In the genomic region with DNA sequence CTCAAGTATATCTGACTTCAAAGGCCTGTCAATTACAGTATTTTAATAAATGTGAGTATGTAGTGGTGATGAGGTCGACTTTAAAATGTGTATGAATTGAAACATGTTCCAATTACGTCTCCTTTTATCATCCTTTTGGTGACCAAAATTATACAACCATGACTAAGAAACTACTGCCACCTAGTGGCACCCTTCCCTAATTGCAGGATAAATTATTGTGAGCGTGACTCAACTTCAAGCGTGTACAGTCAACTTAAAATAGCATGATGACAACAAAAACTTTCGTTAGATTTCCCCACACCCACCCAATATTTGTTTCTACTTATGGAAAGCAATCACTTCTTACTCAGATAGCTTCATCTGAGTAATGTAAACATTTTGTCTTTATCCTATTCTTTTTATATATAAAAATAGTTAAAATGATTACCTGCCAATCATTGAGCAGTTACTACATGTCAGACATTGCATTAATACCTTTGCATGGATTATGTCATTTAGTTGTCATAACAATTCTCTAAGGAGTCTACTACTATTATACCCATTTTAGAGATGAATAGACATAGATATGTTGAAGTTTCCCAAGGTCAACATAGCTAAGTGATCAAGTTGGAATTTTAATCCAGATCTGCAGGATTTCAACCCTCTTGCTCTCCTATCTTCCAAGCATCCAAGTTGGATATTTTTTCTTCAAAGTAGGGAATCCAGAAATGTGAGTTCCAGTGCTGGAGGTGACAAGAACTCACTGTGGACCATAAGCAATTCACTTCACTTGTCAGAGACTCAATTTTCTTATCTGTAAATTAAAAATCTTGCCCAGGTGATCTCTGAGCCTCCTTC, we compare ENCODE assay signal across 1 cellular context.
TF ChIP-seq lines count a peak whose summit lies in the region.

No MANE protein-coding gene starts in this region.

TF ChIP-seq in GM12878, 131 proteins besides CTCF, POLR2A, EP300 and RAD21:
- TF ChIP-seq RUNX3 (IDR thresholded peaks at IDR 0.05; ENCODE audit: low read length) (no peak), CBX3 (IDR thresholded peaks at IDR 0.05; ENCODE audit: borderline replicate concordance, low read depth) (no peak), NBN (IDR thresholded peaks at IDR 0.05) (no peak), SMC3 (IDR thresholded peaks at IDR 0.05; ENCODE audit: borderline replicate concordance, low read length) (peak; percentile 62; the same call in 1 of the 2 replicates), BCLAF1 (IDR thresholded peaks at IDR 0.05) (no peak)
